17 cellular contexts compared by ENCODE assay signal in genomic region chr20:25543068-25543467, GRCh38. TPM values are rescaled to one million over a fixed set of nuclear protein-coding genes. Genes with fewer than 3 reads are reported as not detected.
DNase-seq lines count a peak whose midpoint lies in the region; ATAC-seq and TF ChIP-seq lines count a peak whose summit lies in the region.
"Had no signal": no experiment of that assay in that cellular context is flagged by ENCODE, and none has a peak within 500 bp of the region (broad histone marks: within the 10 kb centered on the region; RNA-seq: fewer than 3 reads in every experiment).

No MANE protein-coding gene starts in this region.

- WGBS in smooth muscle cell (ENCODE audit: low lambda C conversion rate) = 26% methylated on average over 3 of the region's 3 CpGs

- peak; percentile 42 for DNase-seq in NCI-H82 (lab: John Stamatoyannopoulos, UW)
- no peak for DNase-seq in NCI-H82 treated with DMSO at 0.1 percent for 48 hours (lab: John Stamatoyannopoulos, UW; ENCODE audit: unreplicated experiment)
- DNase-seq in T1000 (lab: John Stamatoyannopoulos, UW) = peak; percentile 3
- peak; percentile 74 for DNase-seq in fibroblast of mammary gland (ENCODE audit: low read depth)
- DNase-seq in smooth muscle cell (lab: John Stamatoyannopoulos, UW; ENCODE audit: unreplicated experiment) = no peak
- no peak for DNase-seq in amygdala (lab: John Stamatoyannopoulos, UW)
- DNase-seq: activated CD8-positive, alpha-beta T cell treated with anti-CD3 and anti-CD28 coated beads, Interleukin-2, amount 10 ng/mL, durations not matched to agents 7 days and 5 days; activated gamma-delta T cell treated with Interleukin-2 at 50 U/mL for 16 hours; central memory CD4-positive, alpha-beta T cell; NCI-H1105 treated with DMSO at 0.1 percent for 48 hours; NCI-H345; stimulated activated CD8-positive, alpha-beta memory T cell treated with anti-CD3 and anti-CD28 coated beads, Interleukin-4, amount 100 ng/mL, for 48 hours; transverse colon had no signal

- ATAC-seq in GM18873 (IDR thresholded peaks at IDR 0.05; ENCODE audit: low FRiP score, unreplicated experiment) (no peak), GM19351 (IDR thresholded peaks at IDR 0.05; ENCODE audit: unreplicated experiment) (no peak)
- ATAC-seq: activated CD8-positive, alpha-beta T cell treated with anti-CD3 and anti-CD28 coated beads, Interleukin-2, amount 10 ng/mL, durations not matched to agents 7 days and 5 days; GM12878 had no signal

- H3K4me3 ChIP-seq in fibroblast of mammary gland (ENCODE audit: control insufficient read depth, low read depth, low read length) (peak overlapping the region; percentile 47), smooth muscle cell (no peak overlapping the region)
- H3K4me3 ChIP-seq: GM12878, transverse colon had no signal

- peaks cover 14% of the 10 kb centered on the region for H3K4me1 ChIP-seq in smooth muscle cell (ENCODE audit: low read depth)

- no peak overlapping the region for H2AFZ ChIP-seq in smooth muscle cell (ENCODE audit: low read depth)

- H3K9ac ChIP-seq in smooth muscle cell (ENCODE audit: low read depth) = no peak overlapping the region

- H3K9me3 ChIP-seq in smooth muscle cell (replicated peaks; ENCODE audit: low read depth) = no peaks in the 10 kb centered on the region
- H3K9me3 ChIP-seq: transverse colon had no signal

- peak overlapping the region; percentile 12 for H3K4me2 ChIP-seq in smooth muscle cell

- peaks cover 45% of the 10 kb centered on the region for H3K79me2 ChIP-seq in smooth muscle cell (ENCODE audit: low read depth)

- no peaks in the 10 kb centered on the region for H3K27me3 ChIP-seq in smooth muscle cell (ENCODE audit: low read depth)
- H3K27me3 ChIP-seq: transverse colon had no signal

- H3F3A ChIP-seq in smooth muscle cell (ENCODE audit: low read depth) = peaks cover 23% of the 10 kb centered on the region

- H3K36me3 ChIP-seq in smooth muscle cell (ENCODE audit: low read depth) = no peaks in the 10 kb centered on the region
- H3K36me3 ChIP-seq: transverse colon had no signal

- H4K20me1 ChIP-seq in smooth muscle cell (ENCODE audit: low read depth) = peaks cover 100% of the 10 kb centered on the region

- TF ChIP-seq CTCF in fibroblast of mammary gland (conservative IDR thresholded peaks at IDR 0.05; ENCODE audit: control insufficient read depth, insufficient read depth, low read depth, low read length) (no peak), smooth muscle cell (IDR thresholded peaks at IDR 0.05; ENCODE audit: borderline replicate concordance, insufficient read depth, poor library complexity, severe bottlenecking) (no peak)

- peak overlapping the region; percentile 77 for H3K27ac ChIP-seq in smooth muscle cell (ENCODE audit: low read depth)
- H3K27ac ChIP-seq: HL-60, transverse colon had no signal

RNA-seq across cellular contexts. Expression of gene NINL, which starts 42.3 kb away (rescaled TPM):
- total RNA-seq in smooth muscle cell = 12.2 and 13.9 TPM in 2 replicates
- 10.7 and 15.0 TPM in 2 replicates for polyA plus RNA-seq in smooth muscle cell

Comparison
In these comparisons a context has a peak if more than half of its experiments do, and no peak if none do; other contexts are left out.
1. DNase-seq: peak in NCI-H82 (single experiment), T1000 (single experiment) and fibroblast of mammary gland (single experiment); none in NCI-H82 treated with DMSO at 0.1 percent for 48 hours (single experiment), smooth muscle cell (single experiment) and amygdala (0 of 56).